ENCODE assay signal across 20 cellular contexts in genomic region chr13:67140006-67140405, GRCh38.
DNase-seq lines count a peak whose midpoint lies in the region; ATAC-seq, FAIRE-seq and TF ChIP-seq lines count a peak whose summit lies in the region.
"Had no signal": no experiment of that assay in that cellular context is flagged by ENCODE, and none has a peak within 500 bp of the region (broad histone marks: within the 10 kb centered on the region; RNA-seq: fewer than 3 reads in every experiment).

No MANE protein-coding gene starts in this region.

- TF ChIP-seq CTCF in epithelial cell of proximal tubule (conservative IDR thresholded peaks at IDR 0.05; ENCODE audit: low read depth, low read length): no peak

- TF ChIP-seq RAD21 in Ishikawa (IDR thresholded peaks at IDR 0.05; ENCODE audit: low read depth): no peak

- ATAC-seq in HG02973 (IDR thresholded peaks at IDR 0.05; ENCODE audit: unreplicated experiment) (no peak), HG02885 (IDR thresholded peaks at IDR 0.05; ENCODE audit: poor library complexity, unreplicated experiment) (no peak)
- ATAC-seq: GM23338, Panc1 had no signal

- TF ChIP-seq EP300 in Ishikawa (IDR thresholded peaks at IDR 0.05; ENCODE audit: borderline replicate concordance): peak; percentile 94

- no peak overlapping the region for H3K4me3 ChIP-seq in epithelial cell of proximal tubule (ENCODE audit: low read depth, low read length)
- H3K4me3 ChIP-seq: GM23338 had no signal

- no peak for FAIRE-seq in frontal cortex (lab: Jason Lieb, UNC)
- FAIRE-seq: GM12891 had no signal

- DNase-seq in NCI-H1417 (lab: John Stamatoyannopoulos, UW): peak in 2 of 3 experiments; percentile 51 to 87
- DNase-seq in NCI-H1417 treated with DMSO at 0.1 percent for 48 hours (lab: John Stamatoyannopoulos, UW): no peak
- DNase-seq in epithelial cell of proximal tubule (ENCODE audit: low read depth): peak; percentile 26
- peak; percentile 78 for DNase-seq in kidney tubule cell (ENCODE audit: low spot score)
- no peak for DNase-seq in frontal cortex (ENCODE audit: low spot score in 2 of 2)
- DNase-seq: Calu3, DMS79 treated with DMSO at 0.1 percent for 48 hours, GF-D8, H9, IMR-90, MM.1S, NCI-H2029, NCI-H345, SHP77 treated with DMSO at 0.1 percent for 48 hours had no signal

TF ChIP-seq in Ishikawa, 13 proteins besides CTCF, POLR2A, EP300 and RAD21:
- peak; percentile 84 for TF ChIP-seq FOXM1 (IDR thresholded peaks at IDR 0.05; ENCODE audit: borderline replicate concordance, low read depth)
- TF ChIP-seq TCF12 (IDR thresholded peaks at IDR 0.05; ENCODE audit: low read depth): peak; percentile 84
- no peak for TF ChIP-seq CREB1 (IDR thresholded peaks at IDR 0.05; ENCODE audit: low read depth)
- TF ChIP-seq REST (IDR thresholded peaks at IDR 0.05; ENCODE audit: low read depth): no peak
- no peak for TF ChIP-seq MAX (IDR thresholded peaks at IDR 0.05)
- TF ChIP-seq CEBPB (IDR thresholded peaks at IDR 0.05): no peak; the same call in 1 of the 2 replicates
- no peak for TF ChIP-seq USF1 (IDR thresholded peaks at IDR 0.05)
- peak; percentile 82 for TF ChIP-seq NFIC (IDR thresholded peaks at IDR 0.05)
- no peak for TF ChIP-seq EGR1 (IDR thresholded peaks at IDR 0.05)
- peak; percentile 87 for TF ChIP-seq TEAD4 (IDR thresholded peaks at IDR 0.05)
- no peak for TF ChIP-seq YY1 (IDR thresholded peaks at IDR 0.05; ENCODE audit: low read depth)
- no peak for TF ChIP-seq TAF1 (IDR thresholded peaks at IDR 0.05; ENCODE audit: low read depth)
- no peak for TF ChIP-seq ZBTB7A (IDR thresholded peaks at IDR 0.05; ENCODE audit: low read depth)
TF ChIP-seq in Ishikawa: peak in this region for 4.

Comparison
In these comparisons a context has a peak if more than half of its experiments do, and no peak if none do; other contexts are left out.
1. DNase-seq: peak in NCI-H1417 (2 of 3), epithelial cell of proximal tubule (single experiment) and kidney tubule cell (single experiment); none in NCI-H1417 treated with DMSO at 0.1 percent for 48 hours (single experiment) and frontal cortex (0 of 2).